Comparison of ENCODE assay signal across 8 cellular contexts in the genomic region with DNA sequence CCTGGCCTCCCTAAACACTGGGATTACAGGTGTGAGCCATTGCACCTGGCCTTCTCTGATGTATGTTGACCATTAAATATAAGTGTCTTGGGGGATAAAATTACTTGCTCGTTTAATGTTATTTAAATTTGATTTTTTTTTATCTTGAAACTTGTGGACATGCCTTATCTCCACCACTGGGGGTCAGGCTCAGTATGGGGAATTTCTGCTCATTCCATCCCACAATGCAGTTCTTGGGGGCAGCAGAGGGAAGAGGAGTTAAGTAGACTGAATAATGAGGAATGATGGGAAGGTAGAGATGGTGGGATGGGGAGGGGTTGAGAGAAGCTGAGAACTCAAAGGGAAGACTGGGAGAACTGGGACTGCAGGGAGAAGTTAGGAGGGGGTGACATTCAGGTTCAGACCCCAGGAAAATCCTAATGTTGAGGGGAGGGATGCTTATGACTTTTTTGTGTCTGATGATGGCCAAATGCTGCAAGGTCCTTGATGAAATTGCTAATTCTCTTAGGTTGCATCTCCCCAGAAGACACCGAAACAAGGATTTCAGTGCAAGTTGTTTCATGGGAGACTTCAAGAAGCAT.
DNase-seq lines count a peak whose midpoint lies in the region; ATAC-seq and TF ChIP-seq lines count a peak whose summit lies in the region.

No MANE protein-coding gene starts in this region.

- CTCF ChIA-PET in AG04450 (lab: Charles Lee): interaction anchor here (0.6 to 1.5 kb wide), 5 partner anchors 10 to 53 kb away, joined by 3 to 4 read pairs (median 3); no protein-coding TSS in a partner anchor

- no peaks in the 10 kb centered on the region for H3K4me1 Mint-ChIP-seq in activated T-cell treated with anti-CD3 and anti-CD28 coated beads, Interleukin-2, amount 50 U/mL, for 24 hours (ENCODE audit: low read depth)

- H3K36me3 ChIP-seq in H7 (replicated peaks; ENCODE audit: control insufficient read depth, insufficient read depth, low read length): no peaks in the 10 kb centered on the region
- no peaks in the 10 kb centered on the region for H3K36me3 ChIP-seq in tibial artery

- POLR2A ChIA-PET in AG04450 (lab: Yijun Ruan, JAX): no interaction called here

- peaks cover 11% of the 10 kb centered on the region for H3K27me3 ChIP-seq in AG04450 (ENCODE audit: control insufficient read depth, insufficient read depth, low read length)
- peaks cover 21% of the 10 kb centered on the region for H3K27me3 ChIP-seq in H7 (ENCODE audit: control insufficient read depth, insufficient read depth, low read length)
- peaks cover 13% of the 10 kb centered on the region for H3K27me3 ChIP-seq in foreskin keratinocyte
- H3K27me3 ChIP-seq in tibial artery: no peaks in the 10 kb centered on the region

- H3K4me1 ChIP-seq in foreskin keratinocyte (no peaks in the 10 kb centered on the region), tibial artery (no peaks in the 10 kb centered on the region)

- H3K9me3 ChIP-seq in AG04450 (ENCODE audit: control insufficient read depth, insufficient read depth, low read length): no peaks in the 10 kb centered on the region
- H3K9me3 ChIP-seq in tibial artery: peaks cover 0 to 15% (median 4%) of the 10 kb centered on the region in 3 donors

- H3K36me3 Mint-ChIP-seq in activated T-cell treated with anti-CD3 and anti-CD28 coated beads, Interleukin-2, amount 50 U/mL, for 24 hours (ENCODE audit: low read depth): no peaks in the 10 kb centered on the region

- H3K27ac Mint-ChIP-seq in activated T-cell treated with anti-CD3 and anti-CD28 coated beads, Interleukin-2, amount 50 U/mL, for 24 hours: no peak overlapping the region

- DNase-seq in AG04450 (ENCODE audit: low read depth, low spot score) (peak; percentile 18), H7 (peak; percentile 39), RPMI8226 (peak; percentile 32), foreskin keratinocyte (peak in 1 of 2 donors; percentile 18), tibial artery (no peak), NCI-H1436 treated with DMSO at 0.1 percent for 48 hours (lab: John Stamatoyannopoulos, UW) (no peak)
- DNase-seq in activated T-cell treated with anti-CD3 and anti-CD28 coated beads, Interleukin-2, amount 50 U/mL, for 24 hours: no peak

- H3K27me3 Mint-ChIP-seq in activated T-cell treated with anti-CD3 and anti-CD28 coated beads, Interleukin-2, amount 50 U/mL, for 24 hours: peaks cover 18% of the 10 kb centered on the region

- H3K4me3 ChIP-seq in AG04450 (ENCODE audit: low read depth, low read length) (no peak overlapping the region), H7 (ENCODE audit: insufficient read depth, low read depth, low read length) (no peak overlapping the region), tibial artery (no peak overlapping the region)

- H3K9me3 Mint-ChIP-seq in activated T-cell treated with anti-CD3 and anti-CD28 coated beads, Interleukin-2, amount 50 U/mL, for 24 hours: peaks cover 6% of the 10 kb centered on the region

- TF ChIP-seq CTCF in AG04450 (IDR thresholded peaks at IDR 0.05; ENCODE audit: low read depth, low read length) (peak; percentile 67), foreskin keratinocyte (conservative IDR thresholded peaks at IDR 0.05) (peak; percentile 72), tibial artery (IDR thresholded peaks at IDR 0.05) (peak; percentile 29 to 43)

- no peak overlapping the region for H3K27ac ChIP-seq in AG04450 (ENCODE audit: low read depth, low read length)
- H3K27ac ChIP-seq in foreskin keratinocyte: no peak overlapping the region
- H3K27ac ChIP-seq in tibial artery: no peak overlapping the region

- no peak overlapping the region for H3K4me3 Mint-ChIP-seq in activated T-cell treated with anti-CD3 and anti-CD28 coated beads, Interleukin-2, amount 50 U/mL, for 24 hours

- intact Hi-C loops in tibial artery (cut with DNase I; ENCODE audit: low total_unique reads): no loop called here

- no peak for ATAC-seq in foreskin keratinocyte
- no peak for ATAC-seq in GM18511 (IDR thresholded peaks at IDR 0.05; ENCODE audit: unreplicated experiment)

Comparison
In these comparisons a context has a peak if more than half of its experiments do, and no peak if none do; other contexts are left out.
1. DNase-seq: peak in AG04450 (single experiment), H7 (single experiment) and RPMI8226 (single experiment); none in tibial artery (0 of 2), activated T-cell treated with anti-CD3 and anti-CD28 coated beads, Interleukin-2, amount 50 U/mL, for 24 hours (single experiment) and NCI-H1436 treated with DMSO at 0.1 percent for 48 hours (single experiment).
2. Peak in every context shown above with its lines, with median percentiles within 50 percentile points of each other: CTCF ChIP-seq.